ENCODE assay signal across 16 cellular contexts in the genomic region with DNA sequence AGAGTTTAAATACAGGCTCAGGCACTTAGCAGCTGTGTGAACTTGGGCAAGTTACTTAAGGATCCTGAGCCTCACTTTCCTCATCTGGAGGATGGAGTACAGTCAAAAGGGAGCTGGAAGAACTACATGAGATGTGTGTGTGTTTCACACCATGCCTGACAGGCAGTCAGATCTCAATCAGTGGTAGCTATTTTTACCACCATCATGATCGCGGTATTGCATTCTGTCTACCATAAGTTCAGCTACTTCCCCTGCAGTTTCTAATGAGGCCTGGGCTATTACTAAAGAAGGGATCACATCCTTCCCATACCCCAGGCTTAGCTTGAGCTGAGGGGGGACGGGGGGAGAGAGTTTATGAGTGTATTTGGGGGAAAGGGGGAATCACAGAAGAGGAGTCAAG. TPM values are rescaled to one million over a fixed set of nuclear protein-coding genes. Genes with fewer than 3 reads are reported as not detected.
"Had no signal": no experiment of that assay in that cellular context is flagged by ENCODE, and none has a peak within 500 bp of the region (broad histone marks: within the 10 kb centered on the region; RNA-seq: fewer than 3 reads in every experiment).

No MANE protein-coding gene starts in this region.

- H3K9me3 Mint-ChIP-seq: activated CD4-positive, alpha-beta memory T cell treated with anti-CD3 and anti-CD28 coated beads for 36 hours; activated naive CD8-positive, alpha-beta T cell treated with anti-CD3 and anti-CD28 coated beads, Interleukin-2, amount 10 ng/mL, durations not matched to agents 7 days and 5 days; neural crest cell had no signal

- H3K27ac Mint-ChIP-seq: activated CD4-positive, alpha-beta memory T cell treated with anti-CD3 and anti-CD28 coated beads for 36 hours; activated naive CD8-positive, alpha-beta T cell treated with anti-CD3 and anti-CD28 coated beads, Interleukin-2, amount 10 ng/mL, durations not matched to agents 7 days and 5 days had no signal

- H3K27me3 ChIP-seq: ascending aorta, ovary, sigmoid colon, suprapubic skin, upper lobe of right lung had no signal

- H3K4me3 ChIP-seq: ascending aorta, ovary, sigmoid colon, suprapubic skin, upper lobe of right lung had no signal

- DNase-seq: activated CD4-positive, alpha-beta memory T cell treated with anti-CD3 and anti-CD28 coated beads for 36 hours; activated gamma-delta T cell; activated naive CD8-positive, alpha-beta T cell treated with anti-CD3 and anti-CD28 coated beads, Interleukin-2, amount 10 ng/mL, durations not matched to agents 7 days and 5 days; activated T-cell treated with anti-CD3 and anti-CD28 coated beads, Interleukin-2, amount 50 U/mL, for 48 hours; cortex of kidney; kidney glomerular epithelial cell; ovary; sigmoid colon; stimulated activated naive CD4-positive, alpha-beta T cell treated with Interleukin-2 at 50 U/mL for 16 hours; upper lobe of right lung had no signal

- H3K27ac ChIP-seq: ascending aorta, ovary, sigmoid colon, suprapubic skin, upper lobe of right lung had no signal

- ATAC-seq: upper lobe of right lung had no signal

- H3K36me3 Mint-ChIP-seq: activated CD4-positive, alpha-beta memory T cell treated with anti-CD3 and anti-CD28 coated beads for 36 hours; activated naive CD8-positive, alpha-beta T cell treated with anti-CD3 and anti-CD28 coated beads, Interleukin-2, amount 10 ng/mL, durations not matched to agents 7 days and 5 days had no signal

RNA-seq across cellular contexts. Expression of a gene that starts 7.0 kb away (rescaled TPM):
- total RNA-seq: activated CD4-positive, alpha-beta memory T cell treated with anti-CD3 and anti-CD28 coated beads for 36 hours; activated naive CD8-positive, alpha-beta T cell treated with anti-CD3 and anti-CD28 coated beads, Interleukin-2, amount 10 ng/mL, durations not matched to agents 7 days and 5 days; ascending aorta; cardiac septum; mesenteric fat pad; suprapubic skin; T-helper 2 cell treated with Interferon-gamma antibody and Interleukin-4, amounts not matched to agents 100 ng/mL and 5 ng/mL, for 36 hours had no signal

RNA-seq across cellular contexts. Expression of a gene that starts 18.1 kb away (rescaled TPM):
- total RNA-seq: activated CD4-positive, alpha-beta memory T cell treated with anti-CD3 and anti-CD28 coated beads for 36 hours; activated naive CD8-positive, alpha-beta T cell treated with anti-CD3 and anti-CD28 coated beads, Interleukin-2, amount 10 ng/mL, durations not matched to agents 7 days and 5 days; ascending aorta; cardiac septum; mesenteric fat pad; sigmoid colon; T-helper 2 cell treated with Interferon-gamma antibody and Interleukin-4, amounts not matched to agents 100 ng/mL and 5 ng/mL, for 36 hours had no signal

RNA-seq across cellular contexts. Expression of a gene that starts 29.3 kb away (rescaled TPM):
- total RNA-seq: activated CD4-positive, alpha-beta memory T cell treated with anti-CD3 and anti-CD28 coated beads for 36 hours; activated naive CD8-positive, alpha-beta T cell treated with anti-CD3 and anti-CD28 coated beads, Interleukin-2, amount 10 ng/mL, durations not matched to agents 7 days and 5 days; ascending aorta; cardiac septum; mesenteric fat pad; neural crest cell; sigmoid colon; T-helper 2 cell treated with Interferon-gamma antibody and Interleukin-4, amounts not matched to agents 100 ng/mL and 5 ng/mL, for 36 hours; upper lobe of right lung had no signal
